ENCODE assay signal across 20 cellular contexts in genomic region chr9:99955606-99956005, GRCh38. TPM values are rescaled to one million over a fixed set of nuclear protein-coding genes. Genes with fewer than 3 reads are reported as not detected.
DNase-seq lines count a peak whose midpoint lies in the region; ATAC-seq, FAIRE-seq and TF ChIP-seq lines count a peak whose summit lies in the region.
"Had no signal": no experiment of that assay in that cellular context is flagged by ENCODE, and none has a peak within 500 bp of the region (broad histone marks: within the 10 kb centered on the region; RNA-seq: fewer than 3 reads in every experiment).

No MANE protein-coding gene starts in this region.

- CTCF ChIA-PET in activated naive CD4-positive, alpha-beta T cell treated with anti-CD3 and anti-CD28 coated beads for 36 hours (lab: Charles Lee): interaction anchor here (0.6 kb wide), 1 partner anchor 248 kb away, joined by 3 read pairs; no protein-coding TSS in a partner anchor

- DNase-seq in activated naive CD4-positive, alpha-beta T cell treated with anti-CD3 and anti-CD28 coated beads for 36 hours: no peak
- DNase-seq in H54 (ENCODE audit: insufficient read length, low spot score): no peak
- DNase-seq in left kidney (ENCODE audit: low read depth, low spot score): peak; percentile 2
- DNase-seq in Right ventricle myocardium superior: no peak
- DNase-seq in left ventricle myocardium superior: no peak
- DNase-seq in GM13977 (ENCODE audit: low spot score): no peak
- DNase-seq: ACHN, C1 segment of cervical spinal cord, DMS79 treated with DMSO at 0.1 percent for 48 hours, GM23248, HCEC 1CT, IMR-90, NCI-H1417, NCI-H187 treated with DMSO at 0.1 percent for 48 hours, NCI-H2227 treated with DMSO at 0.1 percent for 48 hours, NCI-H524, NCI-H82, OCI-M1, SHP77 had no signal

- peak overlapping the region; percentile 13 for H3K27ac Mint-ChIP-seq in activated naive CD4-positive, alpha-beta T cell treated with anti-CD3 and anti-CD28 coated beads, Interleukin-2, amount 50 U/mL, for 24 hours
- H3K27ac Mint-ChIP-seq in activated naive CD4-positive, alpha-beta T cell treated with anti-CD3 and anti-CD28 coated beads for 36 hours: no peak overlapping the region

- TF ChIP-seq POLR2A in H54 (IDR thresholded peaks at IDR 0.05; ENCODE audit: low read depth, low read length): no peak

- peak overlapping the region; percentile 7 for H3K4me3 Mint-ChIP-seq in activated naive CD4-positive, alpha-beta T cell treated with anti-CD3 and anti-CD28 coated beads, Interleukin-2, amount 50 U/mL, for 24 hours
- H3K4me3 Mint-ChIP-seq in activated naive CD4-positive, alpha-beta T cell treated with anti-CD3 and anti-CD28 coated beads for 36 hours: no peak overlapping the region

- intact Hi-C loops in activated naive CD4-positive, alpha-beta T cell treated with anti-CD3 and anti-CD28 coated beads for 36 hours (cut with micrococcal nuclease): loop anchor here (1.0 to 10.0 kb wide), 6 partner anchors 49 to 259 kb away; partner anchors contain the start of genes ERP44, INVS and STX17
- intact Hi-C loops in Right ventricle myocardium superior (cut with DNase I) (no loop called here), left ventricle myocardium superior (cut with micrococcal nuclease) (no loop called here)

- no peak for TF ChIP-seq CTCF in GM13977 (IDR thresholded peaks at IDR 0.05; ENCODE audit: extremely low read depth, insufficient read depth, missing control alignments)

- peak; percentile 50 for FAIRE-seq in H54 (lab: Jason Lieb, UNC)

- H3K9me3 Mint-ChIP-seq in activated naive CD4-positive, alpha-beta T cell treated with anti-CD3 and anti-CD28 coated beads, Interleukin-2, amount 50 U/mL, for 24 hours: no peaks in the 10 kb centered on the region
- H3K9me3 Mint-ChIP-seq in activated naive CD4-positive, alpha-beta T cell treated with anti-CD3 and anti-CD28 coated beads for 36 hours: no peaks in the 10 kb centered on the region

- ATAC-seq in Right ventricle myocardium superior (ENCODE audit: poor library complexity) (no peak), left ventricle myocardium superior (no peak)

- in situ Hi-C loops in GM13977 (cut with MboI; ENCODE audit: low pct_unique_long_range_greater_than_20kb, low sequenced_read_pairs, unreplicated experiment): no loop called here

- H3K36me3 Mint-ChIP-seq in activated naive CD4-positive, alpha-beta T cell treated with anti-CD3 and anti-CD28 coated beads, Interleukin-2, amount 50 U/mL, for 24 hours: peaks cover 20% of the 10 kb centered on the region
- peaks cover 24% of the 10 kb centered on the region for H3K36me3 Mint-ChIP-seq in activated naive CD4-positive, alpha-beta T cell treated with anti-CD3 and anti-CD28 coated beads for 36 hours (ENCODE audit: low read depth)

- H3K4me1 Mint-ChIP-seq in activated naive CD4-positive, alpha-beta T cell treated with anti-CD3 and anti-CD28 coated beads, Interleukin-2, amount 50 U/mL, for 24 hours: peaks cover 35% of the 10 kb centered on the region
- H3K4me1 Mint-ChIP-seq in activated naive CD4-positive, alpha-beta T cell treated with anti-CD3 and anti-CD28 coated beads for 36 hours (ENCODE audit: low read depth): peaks cover 23% of the 10 kb centered on the region

- no peaks in the 10 kb centered on the region for H3K27me3 Mint-ChIP-seq in activated naive CD4-positive, alpha-beta T cell treated with anti-CD3 and anti-CD28 coated beads, Interleukin-2, amount 50 U/mL, for 24 hours
- H3K27me3 Mint-ChIP-seq in activated naive CD4-positive, alpha-beta T cell treated with anti-CD3 and anti-CD28 coated beads for 36 hours (ENCODE audit: low read depth): no peaks in the 10 kb centered on the region

RNA-seq across cellular contexts. Expression of gene STX17, which starts 49.2 kb away (rescaled TPM):
- total RNA-seq in activated naive CD4-positive, alpha-beta T cell treated with anti-CD3 and anti-CD28 coated beads for 36 hours: 10 to 100 TPM; 28.1 to 31.6 TPM
- total RNA-seq in Right ventricle myocardium superior: 20.1 TPM
- total RNA-seq in left ventricle myocardium superior: 25.1 TPM
